Comparison of ENCODE assay signal across 1 cellular context in the genomic region with DNA sequence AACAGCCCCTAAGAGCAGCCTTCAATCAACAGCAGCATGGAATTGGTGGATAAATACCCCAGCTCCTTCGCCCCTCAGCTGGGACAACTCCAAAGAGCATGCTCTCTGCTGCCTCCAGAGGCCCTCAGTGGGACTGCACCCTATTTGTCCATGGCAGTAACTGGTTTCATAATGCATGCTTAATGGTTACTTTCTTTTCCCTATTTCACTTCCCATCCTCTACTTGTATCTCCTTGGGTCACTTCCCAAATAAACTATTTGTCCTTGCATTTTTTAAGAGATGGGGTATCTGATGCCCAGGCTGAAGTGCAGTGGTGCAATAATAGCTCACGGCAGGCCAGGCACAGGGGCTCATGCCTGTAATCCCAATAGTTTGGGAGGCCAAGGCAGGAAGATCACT.
TF ChIP-seq lines count a peak whose summit lies in the region.

No MANE protein-coding gene starts in this region.

TF ChIP-seq in liver, 16 proteins besides CTCF, POLR2A, EP300 and RAD21 (continued from another document):
- TF ChIP-seq EGR1 (IDR thresholded peaks at IDR 0.05; ENCODE audit: low read depth in 2 of 2) (no peak), NR2F2 (IDR thresholded peaks at IDR 0.05) (no peak)
